8 cellular contexts compared by ENCODE assay signal in the genomic region with DNA sequence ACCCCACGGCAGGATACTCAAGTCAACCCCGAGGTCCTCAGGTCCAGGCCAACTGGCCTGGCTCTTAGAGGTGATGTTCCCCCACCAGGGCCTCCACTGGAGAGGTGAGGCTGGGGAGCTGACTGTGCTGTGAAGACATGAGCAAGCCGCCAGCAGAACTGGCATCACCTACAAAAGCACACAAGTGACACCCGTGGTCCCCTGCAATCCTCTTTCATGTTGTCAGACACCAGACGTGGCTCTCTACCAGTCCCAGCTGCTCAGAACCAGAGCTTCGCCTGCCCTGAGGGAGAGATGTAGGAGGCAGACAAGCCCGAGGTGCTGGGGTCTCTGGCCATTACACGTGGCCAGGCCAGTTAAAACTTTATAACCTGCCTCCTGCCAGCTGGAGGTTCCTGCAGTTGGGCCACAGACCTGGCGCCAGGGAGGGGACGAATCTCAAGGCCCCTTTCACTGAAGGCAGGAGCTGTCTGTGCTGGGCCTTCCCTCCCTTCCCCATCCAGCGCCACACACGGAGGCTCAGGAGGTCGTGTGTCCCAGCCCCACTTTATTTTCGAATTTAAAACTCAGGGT.
A peak's percentile ranks its signal among the peaks of the same experiment; 100 is the strongest.
DNase-seq lines count a peak whose midpoint lies in the region; ATAC-seq and TF ChIP-seq lines count a peak whose summit lies in the region.

No MANE protein-coding gene starts in this region.

- H3K4me3 ChIP-seq in parathyroid adenoma (ENCODE audit: low read depth, low read length) = peak overlapping the region; percentile 65

- no peaks in the 10 kb centered on the region for H3K27me3 ChIP-seq in parathyroid adenoma (ENCODE audit: control insufficient read depth, insufficient read depth, low read length)

- H3K4me3 Mint-ChIP-seq in dendritic cell treated with granulocyte-macrophage colony-stimulating factor and Interleukin-4, amounts not matched to agents 40 ng/mL and 50 ng/mL, for 4 days = peak overlapping the region; percentile 83

- H3K4me1 Mint-ChIP-seq in dendritic cell treated with granulocyte-macrophage colony-stimulating factor and Interleukin-4, amounts not matched to agents 40 ng/mL and 50 ng/mL, for 4 days (ENCODE audit: low read depth) = peaks cover 34% of the 10 kb centered on the region

- H3K36me3 ChIP-seq in parathyroid adenoma (ENCODE audit: control insufficient read depth, insufficient read depth, low read length) = no peaks in the 10 kb centered on the region

- DNase-seq in ELR (ENCODE audit: low read depth) = peak; percentile 22
- DNase-seq in NCI-H69 (lab: John Stamatoyannopoulos, UW) = peak; percentile 57
- DNase-seq in AG08395 (ENCODE audit: low spot score) = no peak
- no peak for DNase-seq in GM03348 (ENCODE audit: low spot score)
- DNase-seq in NCI-H1930 (lab: John Stamatoyannopoulos, UW) = no peak

- peak overlapping the region; percentile 29 for H3K4me2 ChIP-seq in parathyroid adenoma (ENCODE audit: low read length)

- no peak for ATAC-seq in GM21737 (IDR thresholded peaks at IDR 0.05; ENCODE audit: unreplicated experiment)

- peak overlapping the region; percentile 76 for H3K27ac ChIP-seq in parathyroid adenoma

- no peak for TF ChIP-seq CTCF in parathyroid adenoma (IDR thresholded peaks at IDR 0.05)

- H3K27me3 Mint-ChIP-seq in dendritic cell treated with granulocyte-macrophage colony-stimulating factor and Interleukin-4, amounts not matched to agents 40 ng/mL and 50 ng/mL, for 4 days = no peaks in the 10 kb centered on the region

- H3K79me2 ChIP-seq in parathyroid adenoma = peaks cover 6% of the 10 kb centered on the region

- H3K9me3 ChIP-seq in parathyroid adenoma (ENCODE audit: control insufficient read depth, low read length) = no peaks in the 10 kb centered on the region

- peak overlapping the region; percentile 76 for H3K27ac Mint-ChIP-seq in dendritic cell treated with granulocyte-macrophage colony-stimulating factor and Interleukin-4, amounts not matched to agents 40 ng/mL and 50 ng/mL, for 4 days

- H3K9me3 Mint-ChIP-seq in dendritic cell treated with granulocyte-macrophage colony-stimulating factor and Interleukin-4, amounts not matched to agents 40 ng/mL and 50 ng/mL, for 4 days = no peaks in the 10 kb centered on the region

- peaks cover 52% of the 10 kb centered on the region for H3K36me3 Mint-ChIP-seq in dendritic cell treated with granulocyte-macrophage colony-stimulating factor and Interleukin-4, amounts not matched to agents 40 ng/mL and 50 ng/mL, for 4 days (ENCODE audit: low read depth)

- peak overlapping the region; percentile 90 for H2AFZ ChIP-seq in parathyroid adenoma

- no peak overlapping the region for H3K9ac ChIP-seq in parathyroid adenoma

- intact Hi-C loops in dendritic cell treated with granulocyte-macrophage colony-stimulating factor and Interleukin-4, amounts not matched to agents 40 ng/mL and 50 ng/mL, for 4 days (cut with micrococcal nuclease) = loop anchor here (2.0 to 10.0 kb wide), 3 partner anchors 23 to 969 kb away; partner anchors contain the start of genes SAMD8 and VDAC2

- peaks cover 22% of the 10 kb centered on the region for H3K4me1 ChIP-seq in parathyroid adenoma

Comparison
In these comparisons a context has a peak if more than half of its experiments do, and no peak if none do; other contexts are left out.
1. DNase-seq: peak in ELR (single experiment) and NCI-H69 (single experiment); none in AG08395 (single experiment), GM03348 (single experiment) and NCI-H1930 (0 of 2).